In genomic region chr13:84136582-84136981, GRCh38 we compare ENCODE assay signal across 13 cellular contexts.
A peak's percentile ranks its signal among the peaks of the same experiment; 100 is the strongest.
DNase-seq lines count a peak whose midpoint lies in the region; ATAC-seq and TF ChIP-seq lines count a peak whose summit lies in the region.
"Had no signal": no experiment of that assay in that cellular context is flagged by ENCODE, and none has a peak within 500 bp of the region (broad histone marks: within the 10 kb centered on the region; RNA-seq: fewer than 3 reads in every experiment).

No MANE protein-coding gene starts in this region.

- H3K27me3 ChIP-seq in neuronal stem cell (ENCODE audit: control insufficient read depth in 3 of 3, insufficient read depth in 3 of 3, low read depth in 1 of 3, low read length in 3 of 3) (no peaks in the 10 kb centered on the region), sigmoid colon (no peaks in the 10 kb centered on the region)
- H3K27me3 ChIP-seq: neutrophil had no signal

- H3K4ac ChIP-seq in neuronal stem cell (ENCODE audit: low read length), result no peak overlapping the region

- no peak overlapping the region for H3K4me3 Mint-ChIP-seq in activated CD4-positive, alpha-beta T cell treated with anti-CD3 and anti-CD28 coated beads, Interleukin-2, amount 10 ng/mL, durations not matched to agents 7 days and 5 days
- H3K4me3 Mint-ChIP-seq in T-helper 2 cell treated with Interferon-gamma antibody and Interleukin-4, amounts not matched to agents 5 μg/mL and 100 μg/mL, for 36 hours, result peak overlapping the region; percentile 57
- H3K4me3 Mint-ChIP-seq: type B pancreatic cell had no signal

- no peak overlapping the region for H2AK5ac ChIP-seq in neuronal stem cell (ENCODE audit: low read depth, low read length)

- peaks cover 27% of the 10 kb centered on the region for H3K4me1 Mint-ChIP-seq in activated CD4-positive, alpha-beta T cell treated with anti-CD3 and anti-CD28 coated beads, Interleukin-2, amount 10 ng/mL, durations not matched to agents 7 days and 5 days
- peaks cover 14% of the 10 kb centered on the region for H3K4me1 Mint-ChIP-seq in T-helper 2 cell treated with Interferon-gamma antibody and Interleukin-4, amounts not matched to agents 5 μg/mL and 100 μg/mL, for 36 hours (ENCODE audit: low read depth)

- no peak overlapping the region for H4K8ac ChIP-seq in neuronal stem cell (ENCODE audit: low read depth, low read length)

- peak overlapping the region; percentile 0 for H2AFZ ChIP-seq in neuronal stem cell (ENCODE audit: low read length)

- no peaks in the 10 kb centered on the region for H3K36me3 ChIP-seq in neuronal stem cell (replicated peaks in 1 of 2; ENCODE audit: control insufficient read depth in 2 of 2, insufficient read depth in 2 of 2, low read length in 2 of 2)
- no peaks in the 10 kb centered on the region for H3K36me3 ChIP-seq in sigmoid colon
- H3K36me3 ChIP-seq: neutrophil had no signal

- no peak overlapping the region for H2BK15ac ChIP-seq in neuronal stem cell (ENCODE audit: low read length)

- intact Hi-C loops in sigmoid colon (cut with DNase I), result no loop called here

- H3K4me3 ChIP-seq in neuronal stem cell (ENCODE audit: low read length in 2 of 2), result no peak overlapping the region
- H3K4me3 ChIP-seq in sigmoid colon, result no peak overlapping the region
- H3K4me3 ChIP-seq: smooth muscle cell had no signal

- CTCF ChIA-PET in activated CD4-positive, alpha-beta T cell treated with anti-CD3 and anti-CD28 coated beads, Interleukin-2, amount 10 ng/mL, durations not matched to agents 7 days and 5 days (lab: Charles Lee), result no interaction called here

- H3K9me3 ChIP-seq in neuronal stem cell (replicated peaks in 1 of 2; ENCODE audit: control insufficient read depth in 2 of 2, insufficient read depth in 1 of 2, low read depth in 1 of 2, low read length in 2 of 2), result no peaks in the 10 kb centered on the region
- H3K9me3 ChIP-seq in sigmoid colon, result no peaks in the 10 kb centered on the region
- H3K9me3 ChIP-seq: neutrophil had no signal

- H3K36me3 Mint-ChIP-seq in activated CD4-positive, alpha-beta T cell treated with anti-CD3 and anti-CD28 coated beads, Interleukin-2, amount 10 ng/mL, durations not matched to agents 7 days and 5 days (ENCODE audit: low read depth), result no peaks in the 10 kb centered on the region
- no peaks in the 10 kb centered on the region for H3K36me3 Mint-ChIP-seq in T-helper 2 cell treated with Interferon-gamma antibody and Interleukin-4, amounts not matched to agents 5 μg/mL and 100 μg/mL, for 36 hours (ENCODE audit: low read depth)
- H3K36me3 Mint-ChIP-seq: type B pancreatic cell had no signal

- ATAC-seq in HG02610 (IDR thresholded peaks at IDR 0.05; ENCODE audit: unreplicated experiment), result peak; percentile 42

- POLR2A ChIA-PET in activated CD4-positive, alpha-beta T cell treated with anti-CD3 and anti-CD28 coated beads, Interleukin-2, amount 10 ng/mL, durations not matched to agents 7 days and 5 days (lab: Charles Lee), result no interaction called here

- TF ChIP-seq EP300 in sigmoid colon (IDR thresholded peaks at IDR 0.05), result no peak

- no peak overlapping the region for H3K4me2 ChIP-seq in neuronal stem cell (ENCODE audit: insufficient read depth, low read length, poor library complexity, severe bottlenecking)
- H3K4me2 ChIP-seq: smooth muscle cell had no signal

- H3K27me3 Mint-ChIP-seq in activated CD4-positive, alpha-beta T cell treated with anti-CD3 and anti-CD28 coated beads, Interleukin-2, amount 10 ng/mL, durations not matched to agents 7 days and 5 days, result no peaks in the 10 kb centered on the region
- no peaks in the 10 kb centered on the region for H3K27me3 Mint-ChIP-seq in T-helper 2 cell treated with Interferon-gamma antibody and Interleukin-4, amounts not matched to agents 5 μg/mL and 100 μg/mL, for 36 hours (ENCODE audit: low read depth)
- H3K27me3 Mint-ChIP-seq: type B pancreatic cell had no signal

- TF ChIP-seq POLR2A in sigmoid colon (IDR thresholded peaks at IDR 0.05), result no peak

- peak overlapping the region; percentile 89 for H3K27ac Mint-ChIP-seq in activated CD4-positive, alpha-beta T cell treated with anti-CD3 and anti-CD28 coated beads, Interleukin-2, amount 10 ng/mL, durations not matched to agents 7 days and 5 days
- H3K27ac Mint-ChIP-seq in T-helper 2 cell treated with Interferon-gamma antibody and Interleukin-4, amounts not matched to agents 5 μg/mL and 100 μg/mL, for 36 hours, result peak overlapping the region; percentile 69
- H3K27ac Mint-ChIP-seq: type B pancreatic cell had no signal

- H3K23ac ChIP-seq in neuronal stem cell (ENCODE audit: low read depth, low read length, poor library complexity), result no peak overlapping the region

- H3K18ac ChIP-seq in neuronal stem cell (ENCODE audit: low read length), result no peak overlapping the region

- no peak overlapping the region for H2BK12ac ChIP-seq in neuronal stem cell (ENCODE audit: low read length)

- DNase-seq in activated CD4-positive, alpha-beta T cell treated with anti-CD3 and anti-CD28 coated beads, Interleukin-2, amount 10 ng/mL, durations not matched to agents 7 days and 5 days, result no peak
- no peak for DNase-seq in activated CD4-positive, alpha-beta T cell treated with anti-CD3 and anti-CD28 coated beads, Interleukin-2, amount 50 U/mL, for 4 hours
- no peak for DNase-seq in T-helper 2 cell treated with Interferon-gamma antibody and Interleukin-4, amounts not matched to agents 5 μg/mL and 100 μg/mL, for 36 hours (ENCODE audit: low spot score)
- no peak for DNase-seq in neuronal stem cell (ENCODE audit: low spot score)
- no peak for DNase-seq in superior temporal gyrus (ENCODE audit: extremely low spot score)
- DNase-seq in sigmoid colon, result no peak
- DNase-seq in GM19238 (ENCODE audit: insufficient read length, low spot score), result no peak
- DNase-seq: DMS79, SHP77 treated with DMSO at 0.1 percent for 48 hours had no signal

- WGBS in neuronal stem cell (ENCODE audit: extremely low coverage in 2 of 2, insufficient read length in 2 of 2, insufficient replicate concordance in 1 of 2), 2 donors, result no CpG with 5 or more reads among the region's 1 CpG
- 38 to 49% methylated on average over 1 of the region's 1 CpG for WGBS in sigmoid colon, 2 donors

- H3K14ac ChIP-seq in neuronal stem cell (ENCODE audit: low read length), result no peak overlapping the region

- H3K4me1 ChIP-seq in neuronal stem cell (ENCODE audit: control insufficient read depth in 2 of 2, insufficient read depth in 1 of 2, low read depth in 1 of 2, low read length in 2 of 2) (peaks cover 0 to 18% of the 10 kb centered on the region in 2 donors), sigmoid colon (no peaks in the 10 kb centered on the region)

- H3K27ac ChIP-seq in neuronal stem cell (replicated peaks; ENCODE audit: low read length) (no peak overlapping the region), sigmoid colon (no peak overlapping the region)
- H3K27ac ChIP-seq: neutrophil had no signal

- TF ChIP-seq CTCF in sigmoid colon (IDR thresholded peaks at IDR 0.05), result no peak

- no peaks in the 10 kb centered on the region for H3K9me3 Mint-ChIP-seq in activated CD4-positive, alpha-beta T cell treated with anti-CD3 and anti-CD28 coated beads, Interleukin-2, amount 10 ng/mL, durations not matched to agents 7 days and 5 days
- peaks cover 6% of the 10 kb centered on the region for H3K9me3 Mint-ChIP-seq in T-helper 2 cell treated with Interferon-gamma antibody and Interleukin-4, amounts not matched to agents 5 μg/mL and 100 μg/mL, for 36 hours

- H4K91ac ChIP-seq in neuronal stem cell (ENCODE audit: low read depth, low read length, poor library complexity), result no peak overlapping the region

- no peaks in the 10 kb centered on the region for H3K79me1 ChIP-seq in neuronal stem cell (ENCODE audit: low read depth, low read length)

- H3K9ac ChIP-seq in neuronal stem cell (ENCODE audit: low read depth, low read length, poor library complexity), result no peak overlapping the region

- H2BK5ac ChIP-seq in neuronal stem cell (ENCODE audit: low read length), result no peak overlapping the region

- H2BK120ac ChIP-seq in neuronal stem cell (ENCODE audit: low read depth, low read length), result no peak overlapping the region
